ENCODE assay signal across 8 cellular contexts in the genomic region with DNA sequence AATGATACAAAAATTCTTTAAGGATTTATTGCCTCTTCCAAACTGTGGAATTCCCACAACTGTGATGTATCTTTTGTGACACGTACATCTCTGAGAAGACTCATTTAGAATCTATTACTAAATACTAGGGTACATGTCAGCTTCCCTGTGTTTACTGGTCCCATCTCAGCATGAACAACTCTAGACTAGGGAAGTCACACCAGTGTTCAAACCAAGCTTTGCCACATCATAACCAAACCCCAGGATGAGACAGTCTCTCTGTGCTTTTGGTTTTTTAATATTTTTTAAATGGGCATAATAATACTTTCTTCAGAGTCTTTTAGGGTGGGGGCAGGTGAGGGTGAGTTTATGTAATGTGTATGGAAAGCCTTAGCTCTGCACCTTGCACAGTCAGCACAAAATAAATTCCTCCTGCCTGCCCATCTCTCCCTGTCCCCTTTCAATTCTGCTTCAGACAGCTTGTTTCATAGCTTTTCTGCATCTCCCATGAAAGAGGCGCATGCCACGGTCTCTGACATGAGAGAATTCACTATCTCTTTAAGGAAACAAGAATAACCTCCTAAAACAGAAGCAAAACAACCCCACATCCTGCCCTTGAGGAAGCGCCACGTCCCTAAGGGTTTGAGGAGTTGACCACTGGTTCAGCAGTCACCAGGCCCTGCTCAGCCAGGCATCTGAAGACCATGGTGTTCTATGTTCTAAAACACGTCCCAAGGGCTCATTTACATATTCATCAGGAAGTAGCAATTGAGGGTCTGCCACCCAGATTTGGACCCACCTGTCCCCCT.
DNase-seq lines count a peak whose midpoint lies in the region; ATAC-seq and TF ChIP-seq lines count a peak whose summit lies in the region.

No MANE protein-coding gene starts in this region.

- H3K27ac ChIP-seq in Panc1 (ENCODE audit: low read length) (peak overlapping the region; percentile 72), prostate gland (no peak overlapping the region)

- peaks cover 29% of the 10 kb centered on the region for H3K27me3 Mint-ChIP-seq in stimulated activated naive CD8-positive, alpha-beta T cell treated with anti-CD3 and anti-CD28 coated beads, Interleukin-15, amount 100 ng/mL, for 72 hours
- peaks cover 33% of the 10 kb centered on the region for H3K27me3 Mint-ChIP-seq in type B pancreatic cell

- WGBS in prostate gland: 82% methylated on average over 6 of the region's 6 CpGs

- H3K36me3 ChIP-seq in Panc1 (ENCODE audit: control insufficient read depth, insufficient read depth, low read length) (no peaks in the 10 kb centered on the region), prostate gland (no peaks in the 10 kb centered on the region)

- no peaks in the 10 kb centered on the region for H3K36me3 Mint-ChIP-seq in type B pancreatic cell

- POLR2A ChIA-PET in Panc1 (lab: Charles Lee): interaction anchor here (0.6 kb wide), 1 partner anchor 28 kb away, joined by 10 read pairs; no protein-coding TSS in a partner anchor

- no peak for DNase-seq in Right ventricle myocardium inferior (ENCODE audit: missing footprints)
- no peak for DNase-seq in cardiac septum (ENCODE audit: low spot score)
- no peak for DNase-seq in Panc1 (ENCODE audit: low read depth, low spot score)
- no peak for DNase-seq in stimulated activated naive CD8-positive, alpha-beta T cell treated with anti-CD3 and anti-CD28 coated beads, Interleukin-15, amount 100 ng/mL, for 72 hours
- DNase-seq in prostate gland (ENCODE audit: low spot score): no peak
- no peak for DNase-seq in type B pancreatic cell (ENCODE audit: extremely low spot score, unreplicated experiment)
- no peak for DNase-seq in stimulated activated naive CD4-positive, alpha-beta T cell treated with Interleukin-2 at 50 U/mL for 16 hours (lab: John Stamatoyannopoulos, UW)

- no peaks in the 10 kb centered on the region for H3K27me3 ChIP-seq in Panc1 (ENCODE audit: control insufficient read depth, insufficient read depth, low read length)
- no peaks in the 10 kb centered on the region for H3K27me3 ChIP-seq in prostate gland (replicated peaks; ENCODE audit: insufficient read depth)

- CTCF ChIA-PET in Panc1 (lab: Charles Lee): no interaction called here

- no TSS peak for BruUV-seq in Panc1 (replicated peaks; lab: Mats Ljungman, UMichigan)

- H3K4me1 ChIP-seq in Panc1 (ENCODE audit: control insufficient read depth, insufficient read depth, low read length) (peaks cover 21% of the 10 kb centered on the region), prostate gland (replicated peaks) (no peaks in the 10 kb centered on the region)

- H3K4me1 Mint-ChIP-seq in stimulated activated naive CD8-positive, alpha-beta T cell treated with anti-CD3 and anti-CD28 coated beads, Interleukin-15, amount 100 ng/mL, for 72 hours: peaks cover 5% of the 10 kb centered on the region
- H3K4me1 Mint-ChIP-seq in type B pancreatic cell (ENCODE audit: unreplicated experiment): no peaks in the 10 kb centered on the region

- H3K4me3 Mint-ChIP-seq in stimulated activated naive CD8-positive, alpha-beta T cell treated with anti-CD3 and anti-CD28 coated beads, Interleukin-15, amount 100 ng/mL, for 72 hours: no peak overlapping the region
- H3K4me3 Mint-ChIP-seq in type B pancreatic cell: no peak overlapping the region

- H3K9me3 Mint-ChIP-seq in stimulated activated naive CD8-positive, alpha-beta T cell treated with anti-CD3 and anti-CD28 coated beads, Interleukin-15, amount 100 ng/mL, for 72 hours: no peaks in the 10 kb centered on the region
- no peaks in the 10 kb centered on the region for H3K9me3 Mint-ChIP-seq in type B pancreatic cell

- no peak overlapping the region for H3K4me3 ChIP-seq in Panc1 (ENCODE audit: low read depth in 2 of 2, low read length in 2 of 2)
- H3K4me3 ChIP-seq in prostate gland: no peak overlapping the region

- H3K27ac Mint-ChIP-seq in stimulated activated naive CD8-positive, alpha-beta T cell treated with anti-CD3 and anti-CD28 coated beads, Interleukin-15, amount 100 ng/mL, for 72 hours: peak overlapping the region in 1 of 2 donors; percentile 44
- no peak overlapping the region for H3K27ac Mint-ChIP-seq in type B pancreatic cell

- H3K9me3 ChIP-seq in Panc1 (ENCODE audit: control insufficient read depth, insufficient read depth, low read depth, low read length) (peaks cover 4% of the 10 kb centered on the region; the same call in 1 of the 2 replicates), prostate gland (no peaks in the 10 kb centered on the region)

- in situ Hi-C loops in Panc1 (cut with HindIII; ENCODE audit: low pct_unique_long_range_greater_than_20kb, low sequenced_read_pairs): no loop called here

- TF ChIP-seq POLR2A in prostate gland (IDR thresholded peaks at IDR 0.05): no peak

- intact Hi-C loops in Right ventricle myocardium inferior (cut with DNase I) (no loop called here), cardiac septum (cut with DNase I) (no loop called here), Panc1 (cut with micrococcal nuclease; ENCODE audit: unreplicated experiment) (no loop called here), prostate gland (cut with DNase I) (no loop called here)

- TF ChIP-seq CTCF in Panc1 (IDR thresholded peaks at IDR 0.05): no peak
- no peak for TF ChIP-seq CTCF in prostate gland (IDR thresholded peaks at IDR 0.05)
- TF ChIP-seq CTCF in type B pancreatic cell (conservative IDR thresholded peaks at IDR 0.05): no peak

- ATAC-seq in Right ventricle myocardium inferior (peak; percentile 23), HG02840 (IDR thresholded peaks at IDR 0.05; ENCODE audit: low FRiP score, unreplicated experiment) (peak; percentile 75), Panc1 (no peak)
- ATAC-seq in stimulated activated naive CD8-positive, alpha-beta T cell treated with anti-CD3 and anti-CD28 coated beads, Interleukin-15, amount 100 ng/mL, for 72 hours: peak; percentile 90
